In genomic region chr7:365593-365992, GRCh38 we compare ENCODE assay signal across 17 cellular contexts.
A peak's percentile ranks its signal among the peaks of the same experiment; 100 is the strongest.
DNase-seq lines count a peak whose midpoint lies in the region; ATAC-seq, FAIRE-seq and TF ChIP-seq lines count a peak whose summit lies in the region.
"Had no signal": no experiment of that assay in that cellular context is flagged by ENCODE, and none has a peak within 500 bp of the region (broad histone marks: within the 10 kb centered on the region; RNA-seq: fewer than 3 reads in every experiment).

No MANE protein-coding gene starts in this region.

- H3K27me3 ChIP-seq in CD8-positive, alpha-beta T cell (ENCODE audit: insufficient read depth, low read length), result no peaks in the 10 kb centered on the region
- H3K27me3 ChIP-seq in osteoblast (ENCODE audit: insufficient read depth, low read length), result peaks cover 17% of the 10 kb centered on the region

- no peaks in the 10 kb centered on the region for H3K36me3 ChIP-seq in CD8-positive, alpha-beta T cell (ENCODE audit: insufficient read depth, low read length)
- no peaks in the 10 kb centered on the region for H3K36me3 ChIP-seq in osteoblast (ENCODE audit: insufficient read depth, low read length)
- H3K36me3 ChIP-seq: tibial artery had no signal

- H3K4me2 ChIP-seq in osteoblast (ENCODE audit: insufficient read depth, low read length), result peak overlapping the region; percentile 84

- peaks cover 61% of the 10 kb centered on the region for H3K4me1 ChIP-seq in CD8-positive, alpha-beta T cell (ENCODE audit: insufficient read depth, low read length)
- H3K4me1 ChIP-seq in osteoblast (ENCODE audit: insufficient read depth, low read length), result peaks cover 4% of the 10 kb centered on the region
- H3K4me1 ChIP-seq: parathyroid adenoma, tibial artery had no signal

- POLR2A ChIA-PET in CD8-positive, alpha-beta T cell (lab: Charles Lee), result no interaction called here

- H3K4me3 ChIP-seq in CD8-positive, alpha-beta T cell (ENCODE audit: low read depth, low read length), result no peak overlapping the region
- peak overlapping the region; percentile 60 for H3K4me3 ChIP-seq in osteoblast (ENCODE audit: insufficient read depth, low read length)
- H3K4me3 ChIP-seq: tibial artery had no signal

- intact Hi-C loops in CD8-positive, alpha-beta T cell (cut with DNase I, micrococcal nuclease), result no loop called here

- H3K27ac Mint-ChIP-seq in T-helper 1 cell treated with Interleukin-12 subunit alpha and Interleukin-12 subunit beta and Interleukin-4 antibody, amounts not matched to agents 30 μg/mL and 1 μg/mL, for 36 hours, result no peak overlapping the region
- no peak overlapping the region for H3K27ac Mint-ChIP-seq in CD8-positive, alpha-beta T cell

- no peak overlapping the region for H3K27ac ChIP-seq in CD8-positive, alpha-beta T cell (ENCODE audit: low read depth, low read length)
- H3K27ac ChIP-seq in epithelial cell of prostate, result peak overlapping the region; percentile 43
- H3K27ac ChIP-seq in osteoblast (ENCODE audit: low read depth, low read length), result no peak overlapping the region
- H3K27ac ChIP-seq: parathyroid adenoma, tibial artery had no signal

- H3K4me1 Mint-ChIP-seq in T-helper 1 cell treated with Interleukin-12 subunit alpha and Interleukin-12 subunit beta and Interleukin-4 antibody, amounts not matched to agents 30 μg/mL and 1 μg/mL, for 36 hours (ENCODE audit: low read depth), result peaks cover 44% of the 10 kb centered on the region
- H3K4me1 Mint-ChIP-seq in CD8-positive, alpha-beta T cell (ENCODE audit: low read depth), result peaks cover 62% of the 10 kb centered on the region

- H3K4me3 Mint-ChIP-seq in T-helper 1 cell treated with Interleukin-12 subunit alpha and Interleukin-12 subunit beta and Interleukin-4 antibody, amounts not matched to agents 30 μg/mL and 1 μg/mL, for 36 hours, result peak overlapping the region; percentile 69
- H3K4me3 Mint-ChIP-seq in CD8-positive, alpha-beta T cell, result peak overlapping the region; percentile 67

- peaks cover 11% of the 10 kb centered on the region for H3K27me3 Mint-ChIP-seq in T-helper 1 cell treated with Interleukin-12 subunit alpha and Interleukin-12 subunit beta and Interleukin-4 antibody, amounts not matched to agents 30 μg/mL and 1 μg/mL, for 36 hours (ENCODE audit: low read depth)
- no peaks in the 10 kb centered on the region for H3K27me3 Mint-ChIP-seq in CD8-positive, alpha-beta T cell (ENCODE audit: low read depth)
- H3K27me3 Mint-ChIP-seq: central memory CD8-positive, alpha-beta T cell had no signal

- peaks cover 6% of the 10 kb centered on the region for H3K36me3 Mint-ChIP-seq in T-helper 1 cell treated with Interleukin-12 subunit alpha and Interleukin-12 subunit beta and Interleukin-4 antibody, amounts not matched to agents 30 μg/mL and 1 μg/mL, for 36 hours (ENCODE audit: low read depth)
- no peaks in the 10 kb centered on the region for H3K36me3 Mint-ChIP-seq in CD8-positive, alpha-beta T cell

- no peaks in the 10 kb centered on the region for H3K9me3 ChIP-seq in CD8-positive, alpha-beta T cell (ENCODE audit: low read length)
- H3K9me3 ChIP-seq in osteoblast (ENCODE audit: low read depth, low read length), result no peaks in the 10 kb centered on the region
- H3K9me3 ChIP-seq: tibial artery had no signal

- CTCF ChIA-PET in CD8-positive, alpha-beta T cell (lab: Charles Lee), result interaction anchor here (1.3 kb wide), 1 partner anchor 32 kb away, joined by 5 read pairs; no protein-coding TSS in a partner anchor

- no peak for ATAC-seq in CD8-positive, alpha-beta T cell

- TF ChIP-seq CTCF in CD8-positive, alpha-beta T cell (IDR thresholded peaks at IDR 0.05), result no peak
- TF ChIP-seq CTCF in osteoblast (IDR thresholded peaks at IDR 0.05; ENCODE audit: extremely low read depth, low read depth, low read length), result no peak

- DNase-seq in T-helper 1 cell, result no peak
- no peak for DNase-seq in CD8-positive, alpha-beta T cell
- no peak for DNase-seq in epithelial cell of prostate (ENCODE audit: low read depth, low spot score)
- no peak for DNase-seq in osteoblast (ENCODE audit: insufficient read length, low spot score, missing footprints)
- DNase-seq in frontal cortex (ENCODE audit: low spot score in 2 of 2), result no peak
- no peak for DNase-seq in SKM-1 treated with dmso at 0.1 percent for 144 hours (lab: John Stamatoyannopoulos, UW; ENCODE audit: unreplicated experiment)
- DNase-seq in COR-L47 (lab: John Stamatoyannopoulos, UW), result no peak
- DNase-seq: 8988T; activated T-cell treated with anti-CD3 and anti-CD28 coated beads for 4 hours; DMS79; effector CD8-positive, alpha-beta T cell; MM.1S; NCI-H1694 treated with DMSO at 0.1 percent for 48 hours; tibial artery had no signal

- FAIRE-seq in frontal cortex (lab: Jason Lieb, UNC), result no peak

- no peaks in the 10 kb centered on the region for H4K20me1 ChIP-seq in osteoblast (ENCODE audit: insufficient read depth, low read length)

- H2AFZ ChIP-seq in osteoblast (ENCODE audit: low read length), result no peak overlapping the region
- H2AFZ ChIP-seq: parathyroid adenoma had no signal

- no peaks in the 10 kb centered on the region for H3K79me2 ChIP-seq in osteoblast (ENCODE audit: insufficient read depth, low read length)
- H3K79me2 ChIP-seq: parathyroid adenoma had no signal

- H3K9me3 Mint-ChIP-seq in T-helper 1 cell treated with Interleukin-12 subunit alpha and Interleukin-12 subunit beta and Interleukin-4 antibody, amounts not matched to agents 30 μg/mL and 1 μg/mL, for 36 hours, result peaks cover 4% of the 10 kb centered on the region
- no peaks in the 10 kb centered on the region for H3K9me3 Mint-ChIP-seq in CD8-positive, alpha-beta T cell
- H3K9me3 Mint-ChIP-seq: central memory CD8-positive, alpha-beta T cell had no signal
